In the genomic region with DNA sequence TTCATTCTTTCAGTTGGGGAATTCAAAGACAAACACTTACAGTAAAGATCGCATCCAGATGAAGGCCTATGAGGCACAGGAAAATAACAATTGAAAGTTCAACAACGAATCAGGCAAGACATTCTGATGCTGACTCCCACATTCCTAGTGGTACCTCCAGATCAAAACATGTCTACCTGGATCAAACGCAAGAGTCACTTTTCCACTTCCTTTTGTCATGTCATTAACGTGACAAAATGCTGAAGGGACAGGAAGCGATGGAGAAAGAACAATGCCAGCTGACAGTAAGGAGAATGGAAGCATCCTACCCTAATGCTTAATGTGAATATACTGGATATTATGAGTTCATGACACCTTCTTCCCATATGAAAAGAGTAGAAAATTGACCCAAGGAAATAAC, we compare ENCODE assay signal across 5 cellular contexts.
"Had no signal": no experiment of that assay in that cellular context is flagged by ENCODE, and none has a peak within 500 bp of the region (broad histone marks: within the 10 kb centered on the region; RNA-seq: fewer than 3 reads in every experiment).

No MANE protein-coding gene starts in this region.

- H3K4me1 Mint-ChIP-seq: IgD-negative memory B cell had no signal

- H3K4me3 ChIP-seq: K562 had no signal

- H3K4me3 Mint-ChIP-seq: IgD-negative memory B cell had no signal

- H3K27ac Mint-ChIP-seq: IgD-negative memory B cell had no signal

- DNase-seq: IMR-90, KBM-7 had no signal

- H3K27me3 Mint-ChIP-seq: IgD-negative memory B cell had no signal

- H3K27ac ChIP-seq: HL-60 had no signal
